8 cellular contexts compared by ENCODE assay signal in genomic region chr9:137607141-137607857, GRCh38. TPM values are rescaled to one million over a fixed set of nuclear protein-coding genes. Genes with fewer than 3 reads are reported as not detected.
DNase-seq lines count a peak whose midpoint lies in the region; ATAC-seq and TF ChIP-seq lines count a peak whose summit lies in the region.

No MANE protein-coding gene starts in this region.

- H3K4me1 ChIP-seq in Caco-2: peaks cover 32% of the 10 kb centered on the region
- no peaks in the 10 kb centered on the region for H3K4me1 ChIP-seq in endodermal cell (ENCODE audit: control insufficient read depth, insufficient read depth, low read length)
- peaks cover 14% of the 10 kb centered on the region for H3K4me1 ChIP-seq in neural progenitor cell

- POLR2A ChIA-PET in Caco-2 (lab: Charles Lee): no interaction called here

- CTCF ChIA-PET in Caco-2 (lab: Charles Lee): no interaction called here

- H3K4me2 ChIP-seq in neural progenitor cell: peak overlapping the region; percentile 99

- BruUV-seq in Caco-2 (replicated peaks; lab: Mats Ljungman, UMichigan): TSS peak; percentile 13

- H3K9me3 ChIP-seq in Caco-2 (no peaks in the 10 kb centered on the region), endodermal cell (ENCODE audit: control insufficient read depth, low read length) (no peaks in the 10 kb centered on the region), neural progenitor cell (ENCODE audit: low read depth) (no peaks in the 10 kb centered on the region)

- intact Hi-C loops in Caco-2 (cut with micrococcal nuclease; ENCODE audit: unreplicated experiment): loop anchor here (5.0 kb wide), 1 partner anchor 55 kb away; the partner anchor contains the start of genes MRPL41 and PNPLA7

- H3K27ac ChIP-seq in endodermal cell (ENCODE audit: low read depth, low read length) (no peak overlapping the region), neural progenitor cell (no peak overlapping the region)

- TF ChIP-seq CTCF in Caco-2 (IDR thresholded peaks at IDR 0.05; ENCODE audit: insufficient read depth in 1 of 2, low read depth in 1 of 2, low read length in 1 of 2, severe bottlenecking in 1 of 2, unreplicated experiment in 1 of 2) (no peak), endodermal cell (conservative IDR thresholded peaks at IDR 0.05) (no peak), neural progenitor cell (IDR thresholded peaks at IDR 0.05) (no peak)

- WGBS in endodermal cell (ENCODE audit: insufficient coverage in 1 of 2, insufficient read length in 1 of 2), 2 experiments: 89 to 91% methylated on average over 9 to 17 of the region's 17 CpGs

- ATAC-seq in GM18909 (IDR thresholded peaks at IDR 0.05; ENCODE audit: poor library complexity, unreplicated experiment): no peak
- no peak for ATAC-seq in GM19324 (IDR thresholded peaks at IDR 0.05; ENCODE audit: low FRiP score, unreplicated experiment)

- H3K4me3 Mint-ChIP-seq in Caco-2 (ENCODE audit: unreplicated experiment): peak overlapping the region; percentile 76
- peak overlapping the region; percentile 62 for H3K4me3 Mint-ChIP-seq in endodermal cell
- peak overlapping the region; percentile 82 for H3K4me3 Mint-ChIP-seq in neural progenitor cell

- peak overlapping the region; percentile 84 for H3K27ac Mint-ChIP-seq in Caco-2 (ENCODE audit: unreplicated experiment)
- H3K27ac Mint-ChIP-seq in endodermal cell: no peak overlapping the region
- no peak overlapping the region for H3K27ac Mint-ChIP-seq in neural progenitor cell

- peaks cover 14% of the 10 kb centered on the region for H3F3A ChIP-seq in neural progenitor cell (ENCODE audit: low read depth)

- H3K36me3 ChIP-seq in Caco-2 (ENCODE audit: control insufficient read depth, insufficient read depth, low read length) (no peaks in the 10 kb centered on the region), endodermal cell (ENCODE audit: control insufficient read depth, insufficient read depth, low read length) (no peaks in the 10 kb centered on the region), neural progenitor cell (no peaks in the 10 kb centered on the region)

- H3K79me2 ChIP-seq in neural progenitor cell (ENCODE audit: low read depth): peaks cover 3% of the 10 kb centered on the region

- H3K27me3 ChIP-seq in Caco-2 (replicated peaks; ENCODE audit: control insufficient read depth, insufficient read depth, low read length) (no peaks in the 10 kb centered on the region), endodermal cell (ENCODE audit: control insufficient read depth, insufficient read depth, low read length, poor library complexity, severe bottlenecking) (no peaks in the 10 kb centered on the region), neural progenitor cell (peaks cover 28% of the 10 kb centered on the region)

- H3K9ac ChIP-seq in endodermal cell (ENCODE audit: extremely low read depth, low read length, poor library complexity, severe bottlenecking) (no peak overlapping the region), neural progenitor cell (no peak overlapping the region)

- H3K9me3 Mint-ChIP-seq in Caco-2 (ENCODE audit: unreplicated experiment) (no peaks in the 10 kb centered on the region), endodermal cell (no peaks in the 10 kb centered on the region), neural progenitor cell (no peaks in the 10 kb centered on the region)

- peaks cover 31% of the 10 kb centered on the region for H4K20me1 ChIP-seq in neural progenitor cell (ENCODE audit: low read depth)

- H3K4me3 ChIP-seq in Caco-2 (ENCODE audit: low read depth, low read length) (peak overlapping the region; percentile 85), endodermal cell (ENCODE audit: low read length) (peak overlapping the region; percentile 77), neural progenitor cell (no peak overlapping the region)

- H3K36me3 Mint-ChIP-seq in Caco-2 (ENCODE audit: insufficient read depth, unreplicated experiment) (peaks cover 19% of the 10 kb centered on the region), endodermal cell (ENCODE audit: low read depth) (no peaks in the 10 kb centered on the region), neural progenitor cell (no peaks in the 10 kb centered on the region)

- H3K27me3 Mint-ChIP-seq in Caco-2 (ENCODE audit: insufficient read depth, unreplicated experiment) (no peaks in the 10 kb centered on the region), endodermal cell (ENCODE audit: insufficient read depth) (peaks cover 6% of the 10 kb centered on the region), neural progenitor cell (ENCODE audit: insufficient read depth, low read depth) (peaks cover 35% of the 10 kb centered on the region)

- no peak for DNase-seq in Caco-2
- DNase-seq in NCI-H526 treated with DMSO at 0.1 percent for 48 hours (lab: John Stamatoyannopoulos, UW): peak; percentile 2
- no peak for DNase-seq in endodermal cell
- DNase-seq in neural progenitor cell (ENCODE audit: low spot score): no peak
- DNase-seq in activated CD4-positive, CD25-positive, alpha-beta regulatory T cell treated with anti-CD3 and anti-CD28 coated beads, Interleukin-2, amount 50 U/mL, for 72 hours: no peak
- DNase-seq in inferior parietal cortex (ENCODE audit: extremely low spot score): no peak

- H3K4me1 Mint-ChIP-seq in Caco-2 (ENCODE audit: low read depth, unreplicated experiment): peaks cover 24% of the 10 kb centered on the region
- peaks cover 27% of the 10 kb centered on the region for H3K4me1 Mint-ChIP-seq in endodermal cell
- peaks cover 34% of the 10 kb centered on the region for H3K4me1 Mint-ChIP-seq in neural progenitor cell

- H2AFZ ChIP-seq in neural progenitor cell (replicated peaks): no peak overlapping the region

RNA-seq across cellular contexts. Expression of gene ARRDC1, which starts 1.8 kb away (rescaled TPM):
- total RNA-seq in Caco-2 (2022) (61.1 and 66.6 TPM in 2 replicates), endodermal cell (10 to 100 TPM; 41.5 to 46.2 TPM), neural progenitor cell (ENCODE audit: low replicate concordance) (12.9 and 34.4 TPM in 2 replicates)
- 23.5 TPM for polyA plus RNA-seq in endodermal cell (2013, experiment 1 of 2)
- polyA plus RNA-seq in endodermal cell (2013, experiment 2 of 2): 18.6 TPM

RNA-seq across cellular contexts. Expression of gene EHMT1, which starts 11.5 kb away (rescaled TPM):
- total RNA-seq in Caco-2 (2022): 92.3 and 92.9 TPM in 2 replicates
- 100 to 1,000 TPM; 137 to 139 TPM for total RNA-seq in endodermal cell
- 71.8 TPM for polyA plus RNA-seq in endodermal cell (2013, experiment 1 of 2)
- polyA plus RNA-seq in endodermal cell (2013, experiment 2 of 2): 66.9 TPM
- 47.8 and 84.5 TPM in 2 replicates for total RNA-seq in neural progenitor cell (ENCODE audit: low replicate concordance)

RNA-seq across cellular contexts. Expression of gene ZMYND19, which starts 17.0 kb away (rescaled TPM):
- total RNA-seq in Caco-2 (2022) (66.3 and 66.9 TPM in 2 replicates), endodermal cell (10 to 100 TPM; 47.8 to 51.0 TPM), neural progenitor cell (ENCODE audit: low replicate concordance) (34.4 and 52.4 TPM in 2 replicates)
- polyA plus RNA-seq in endodermal cell (2013, experiment 1 of 2): 42.9 TPM
- polyA plus RNA-seq in endodermal cell (2013, experiment 2 of 2): 39.3 TPM

RNA-seq across cellular contexts. Expression of gene DPH7, which starts 28.6 kb away (rescaled TPM):
- total RNA-seq in Caco-2 (2022) (51.9 and 58.4 TPM in 2 replicates), endodermal cell (10 to 100 TPM; 48.9 to 50.4 TPM), neural progenitor cell (ENCODE audit: low replicate concordance) (37.6 and 55.2 TPM in 2 replicates)
- polyA plus RNA-seq in endodermal cell (2013, experiment 1 of 2): 44.3 TPM
- polyA plus RNA-seq in endodermal cell (2013, experiment 2 of 2): 43.0 TPM

RNA-seq across cellular contexts. Expression of gene MRPL41, which starts 55.6 kb away (rescaled TPM):
- total RNA-seq in Caco-2 (2022) (44.2 and 48.6 TPM in 2 replicates), endodermal cell (10 to 100 TPM; 43.7 to 49.6 TPM), neural progenitor cell (ENCODE audit: low replicate concordance) (10.3 and 36.9 TPM in 2 replicates)
- 31.6 TPM for polyA plus RNA-seq in endodermal cell (2013, experiment 1 of 2)
- 27.9 TPM for polyA plus RNA-seq in endodermal cell (2013, experiment 2 of 2)
